In the genomic region with DNA sequence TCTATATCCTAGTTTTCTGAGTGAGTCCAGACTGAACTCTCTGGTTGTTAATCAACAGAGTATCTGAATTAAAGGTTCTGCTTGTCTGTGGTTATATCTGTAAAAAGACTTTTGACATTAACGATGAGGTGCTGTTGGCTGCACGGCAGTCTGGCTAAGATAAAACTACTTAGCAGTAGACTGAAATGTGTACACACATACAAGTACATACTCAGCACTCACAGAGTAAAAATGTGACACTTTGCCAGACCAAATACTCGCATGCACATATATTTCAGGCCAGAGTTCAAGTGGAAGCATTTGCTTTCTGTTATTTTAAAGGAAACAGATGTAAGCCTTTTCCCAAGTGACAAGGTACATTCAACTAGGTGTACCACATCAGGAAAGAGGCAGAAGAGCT, we compare ENCODE assay signal across 20 cellular contexts.
A peak's percentile ranks its signal among the peaks of the same experiment; 100 is the strongest.
DNase-seq lines count a peak whose midpoint lies in the region; ATAC-seq, FAIRE-seq and TF ChIP-seq lines count a peak whose summit lies in the region.
"Had no signal": no experiment of that assay in that cellular context is flagged by ENCODE, and none has a peak within 500 bp of the region (broad histone marks: within the 10 kb centered on the region; RNA-seq: fewer than 3 reads in every experiment).

No MANE protein-coding gene starts in this region.

- no peaks in the 10 kb centered on the region for H3K9me3 ChIP-seq in left lung
- H3K9me3 ChIP-seq: heart left ventricle, tibial nerve had no signal

- DNase-seq in HCEC 1CT (peak; percentile 27), cardiac fibroblast (ENCODE audit: low read depth in 2 of 2) (peak; percentile 68 to 71), left lung (no peak), coronary artery (ENCODE audit: low spot score) (no peak), GM20000 (ENCODE audit: low spot score) (no peak), GM19239 (ENCODE audit: insufficient read length, low spot score) (no peak), CD1c-positive myeloid dendritic cell (ENCODE audit: extremely low spot score) (no peak)
- DNase-seq: activated CD4-positive, alpha-beta T cell treated with anti-CD3 and anti-CD28 coated beads, Interleukin-2, amount 10 ng/mL, durations not matched to agents 24 days and 14 days; DMS 273 treated with DMSO at 0.1 percent for 48 hours; heart left ventricle; kidney glomerular epithelial cell; naive thymus-derived CD8-positive, alpha-beta T cell; NCI-H187 treated with DMSO at 0.1 percent for 48 hours; NK-92 treated with Interleukin-12 subunit alpha and Interleukin-12 subunit beta, amount 100 ng/mL, for 24 hours; retina; SIG-M5; T-helper 9 cell had no signal

- ATAC-seq in left lung = peak; percentile 53
- ATAC-seq: naive thymus-derived CD8-positive, alpha-beta T cell had no signal

- FAIRE-seq in GM19239 (lab: Jason Lieb, UNC) = no peak
- FAIRE-seq: endometrium had no signal

- H3K79me2 ChIP-seq in ACC112 (ENCODE audit: control insufficient read depth, insufficient read depth, low read length, unreplicated experiment) = peaks cover 3% of the 10 kb centered on the region

- intact Hi-C loops in left lung (cut with DNase I) = no loop called here

- no peaks in the 10 kb centered on the region; the same call in 1 of the 2 replicates for H3K36me3 ChIP-seq in ACC112 (ENCODE audit: insufficient read depth, low read length)
- no peaks in the 10 kb centered on the region for H3K36me3 ChIP-seq in left lung

- H2AFZ ChIP-seq in ACC112 (ENCODE audit: low read length, unreplicated experiment) = peak overlapping the region; percentile 0

- H3K27ac ChIP-seq in ACC112 (ENCODE audit: low read depth, low read length) (peak overlapping the region; percentile 50), left lung (no peak overlapping the region), coronary artery (no peak overlapping the region)
- H3K27ac ChIP-seq: tibial nerve had no signal

- H3K27me3 ChIP-seq in ACC112 (ENCODE audit: insufficient read depth, low read length) (no peaks in the 10 kb centered on the region), left lung (no peaks in the 10 kb centered on the region)
- H3K27me3 ChIP-seq: heart left ventricle, tibial nerve had no signal

- peaks cover 16% of the 10 kb centered on the region for H3K4me1 ChIP-seq in ACC112 (ENCODE audit: control insufficient read depth, insufficient read depth, low read length, unreplicated experiment)
- H3K4me1 ChIP-seq in left lung = peaks cover 6 to 10% of the 10 kb centered on the region in 2 donors
- H3K4me1 ChIP-seq: tibial nerve had no signal

- TF ChIP-seq CTCF in cardiac fibroblast (IDR thresholded peaks at IDR 0.05; ENCODE audit: low read depth, low read length) (no peak), left lung (IDR thresholded peaks at IDR 0.05) (no peak), coronary artery (IDR thresholded peaks at IDR 0.05) (no peak), GM20000 (IDR thresholded peaks at IDR 0.05; ENCODE audit: extremely low read depth, missing control alignments) (no peak)

- peak overlapping the region; percentile 8; the same call in 1 of the 2 replicates for H3K4me3 ChIP-seq in ACC112 (ENCODE audit: low read depth, low read length)
- no peak overlapping the region for H3K4me3 ChIP-seq in cardiac fibroblast (replicated peaks in 1 of 2; ENCODE audit: low read depth in 2 of 2, low read length in 2 of 2)
- no peak overlapping the region for H3K4me3 ChIP-seq in left lung
- H3K4me3 ChIP-seq in coronary artery = no peak overlapping the region
- H3K4me3 ChIP-seq: heart left ventricle, tibial nerve had no signal

Comparison
In these comparisons a context has a peak if more than half of its experiments do, and no peak if none do; other contexts are left out.
1. DNase-seq: peak in HCEC 1CT (single experiment) and cardiac fibroblast (2 of 2); none in left lung (0 of 2), coronary artery (single experiment), GM20000 (single experiment), GM19239 (single experiment) and CD1c-positive myeloid dendritic cell (single experiment).